ENCODE assay signal across 20 cellular contexts in the genomic region with DNA sequence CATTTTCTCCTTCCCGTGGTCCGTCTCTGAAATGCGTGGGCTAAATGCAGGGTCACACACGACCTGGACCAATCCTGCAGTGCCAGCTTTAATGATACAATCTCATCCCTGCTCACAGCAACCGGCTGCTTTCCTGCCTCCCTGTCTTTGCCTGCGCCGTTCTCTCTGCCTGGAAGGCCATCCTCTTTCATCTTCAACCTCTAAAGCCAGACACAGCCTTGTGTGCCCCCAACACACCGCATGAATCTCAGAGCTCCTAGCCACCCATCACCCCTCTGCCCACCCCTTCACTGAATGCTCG. TPM values are rescaled to one million over a fixed set of nuclear protein-coding genes. Genes with fewer than 3 reads are reported as not detected.
DNase-seq lines count a peak whose midpoint lies in the region; ATAC-seq and TF ChIP-seq lines count a peak whose summit lies in the region.
"Had no signal": no experiment of that assay in that cellular context is flagged by ENCODE, and none has a peak within 500 bp of the region (broad histone marks: within the 10 kb centered on the region; RNA-seq: fewer than 3 reads in every experiment).

No MANE protein-coding gene starts in this region.

- H4K20me1 ChIP-seq in neural progenitor cell (ENCODE audit: low read depth) = no peaks in the 10 kb centered on the region

- no peaks in the 10 kb centered on the region for H3K27me3 Mint-ChIP-seq in effector memory CD8-positive, alpha-beta T cell
- peaks cover 2% of the 10 kb centered on the region for H3K27me3 Mint-ChIP-seq in neural progenitor cell (ENCODE audit: insufficient read depth, low read depth)

- ATAC-seq in effector memory CD8-positive, alpha-beta T cell (replicated peaks) = no peak
- ATAC-seq: body of pancreas had no signal

- H3K4me3 ChIP-seq in neural progenitor cell (no peak overlapping the region), tibial artery (no peak overlapping the region)
- H3K4me3 ChIP-seq: body of pancreas, lung had no signal

- H3K36me3 Mint-ChIP-seq in effector memory CD8-positive, alpha-beta T cell (ENCODE audit: insufficient read depth) = peaks cover 10% of the 10 kb centered on the region
- H3K36me3 Mint-ChIP-seq in neural progenitor cell = no peaks in the 10 kb centered on the region
- H3K36me3 Mint-ChIP-seq: stimulated activated naive B cell treated with anti-CD40 and anti-IgM and Interleukin-4, amounts not matched to agents 10 μg/mL and 1 μg/mL and 100 μg/mL, for 72 hours had no signal

- H3K27ac ChIP-seq in neural progenitor cell (no peak overlapping the region), tibial artery (peak overlapping the region; percentile 86 to 90)
- H3K27ac ChIP-seq: body of pancreas, neutrophil had no signal

- no peak for TF ChIP-seq CTCF in neural progenitor cell (IDR thresholded peaks at IDR 0.05)
- TF ChIP-seq CTCF in tibial artery (IDR thresholded peaks at IDR 0.05) = no peak

- no peaks in the 10 kb centered on the region for H3K9me3 Mint-ChIP-seq in effector memory CD8-positive, alpha-beta T cell
- no peaks in the 10 kb centered on the region for H3K9me3 Mint-ChIP-seq in neural progenitor cell
- H3K9me3 Mint-ChIP-seq: stimulated activated naive B cell treated with anti-CD40 and anti-IgM and Interleukin-4, amounts not matched to agents 10 μg/mL and 1 μg/mL and 100 μg/mL, for 72 hours; T-helper 1 cell treated with Interleukin-12 subunit alpha and Interleukin-12 subunit beta and Interleukin-4 antibody, amounts not matched to agents 30 μg/mL and 1 μg/mL, for 36 hours had no signal

- H3K27ac Mint-ChIP-seq in effector memory CD8-positive, alpha-beta T cell = peak overlapping the region; percentile 92 to 98
- peak overlapping the region; percentile 40 for H3K27ac Mint-ChIP-seq in neural progenitor cell
- H3K27ac Mint-ChIP-seq: T-helper 1 cell treated with Interleukin-12 subunit alpha and Interleukin-12 subunit beta and Interleukin-4 antibody, amounts not matched to agents 30 μg/mL and 1 μg/mL, for 36 hours had no signal

- peak overlapping the region; percentile 68 to 76 for H3K4me3 Mint-ChIP-seq in effector memory CD8-positive, alpha-beta T cell
- no peak overlapping the region for H3K4me3 Mint-ChIP-seq in neural progenitor cell
- H3K4me3 Mint-ChIP-seq: stimulated activated naive B cell treated with anti-CD40 and anti-IgM and Interleukin-4, amounts not matched to agents 10 μg/mL and 1 μg/mL and 100 μg/mL, for 72 hours; T-helper 1 cell treated with Interleukin-12 subunit alpha and Interleukin-12 subunit beta and Interleukin-4 antibody, amounts not matched to agents 30 μg/mL and 1 μg/mL, for 36 hours had no signal

- peaks cover 9% of the 10 kb centered on the region for H3F3A ChIP-seq in neural progenitor cell (ENCODE audit: low read depth)

- DNase-seq in effector memory CD8-positive, alpha-beta T cell = no peak
- DNase-seq in neural progenitor cell (ENCODE audit: low spot score) (no peak), tibial artery (no peak), T-helper 2 cell (no peak), kidney glomerular epithelial cell (lab: John Stamatoyannopoulos, UW) (no peak), foreskin melanocyte (no peak)
- DNase-seq: activated CD4-positive, alpha-beta T cell treated with anti-CD3 and anti-CD28 coated beads for 1 hour; activated naive CD4-positive, alpha-beta T cell treated with Interleukin-2 at 50 U/mL for 16 hours; body of pancreas; DMS53; effector memory CD4-positive, alpha-beta T cell; KG1; NCI-H1105 treated with DMSO at 0.1 percent for 48 hours; NCI-H2171 treated with DMSO at 0.1 percent for 48 hours; stimulated activated naive B cell treated with anti-CD40 and anti-IgM and Interleukin-4, amounts not matched to agents 10 μg/mL and 1 μg/mL and 100 μg/mL, for 72 hours had no signal

- H3K9me3 ChIP-seq in neural progenitor cell (ENCODE audit: low read depth) (no peaks in the 10 kb centered on the region), tibial artery (no peaks in the 10 kb centered on the region)
- H3K9me3 ChIP-seq: body of pancreas, neutrophil had no signal

- H3K4me1 Mint-ChIP-seq in effector memory CD8-positive, alpha-beta T cell (ENCODE audit: low read depth in 2 of 2) = peaks cover 29 to 37% of the 10 kb centered on the region in 2 donors
- H3K4me1 Mint-ChIP-seq in neural progenitor cell = peaks cover 46% of the 10 kb centered on the region

- H3K36me3 ChIP-seq in neural progenitor cell (no peaks in the 10 kb centered on the region), tibial artery (peaks cover 18 to 47% (median 28%) of the 10 kb centered on the region in 3 donors)
- H3K36me3 ChIP-seq: neutrophil had no signal

- no peak overlapping the region for H2AFZ ChIP-seq in neural progenitor cell (replicated peaks)

- H3K9ac ChIP-seq in neural progenitor cell = no peak overlapping the region

- H3K79me2 ChIP-seq in neural progenitor cell (ENCODE audit: low read depth) = no peaks in the 10 kb centered on the region

- H3K4me1 ChIP-seq in neural progenitor cell (peaks cover 51% of the 10 kb centered on the region), tibial artery (peaks cover 12 to 98% (median 80%) of the 10 kb centered on the region in 4 donors)

- intact Hi-C loops in tibial artery (cut with DNase I; ENCODE audit: low total_unique reads) = loop anchor here (5.0 kb wide), 2 partner anchors 45 to 65 kb away; no protein-coding TSS in a partner anchor

- no peaks in the 10 kb centered on the region for H3K27me3 ChIP-seq in neural progenitor cell
- no peaks in the 10 kb centered on the region for H3K27me3 ChIP-seq in tibial artery
- H3K27me3 ChIP-seq: body of pancreas, neutrophil had no signal

- no peak overlapping the region for H3K4me2 ChIP-seq in neural progenitor cell

- TF ChIP-seq EP300 in Ishikawa (IDR thresholded peaks at IDR 0.05; ENCODE audit: borderline replicate concordance) = no peak

- TF ChIP-seq RAD21 in Ishikawa (IDR thresholded peaks at IDR 0.05; ENCODE audit: low read depth) = no peak

TF ChIP-seq in Ishikawa, 13 proteins besides CTCF, POLR2A, EP300 and RAD21:
- no peak for TF ChIP-seq EGR1 (IDR thresholded peaks at IDR 0.05)
- TF ChIP-seq TEAD4 (IDR thresholded peaks at IDR 0.05) = no peak
- TF ChIP-seq TAF1 (IDR thresholded peaks at IDR 0.05; ENCODE audit: low read depth) = 0 out of 2 replicates have a peak, but pooled peaks have one; percentile 3
- TF ChIP-seq, protein P1, sequence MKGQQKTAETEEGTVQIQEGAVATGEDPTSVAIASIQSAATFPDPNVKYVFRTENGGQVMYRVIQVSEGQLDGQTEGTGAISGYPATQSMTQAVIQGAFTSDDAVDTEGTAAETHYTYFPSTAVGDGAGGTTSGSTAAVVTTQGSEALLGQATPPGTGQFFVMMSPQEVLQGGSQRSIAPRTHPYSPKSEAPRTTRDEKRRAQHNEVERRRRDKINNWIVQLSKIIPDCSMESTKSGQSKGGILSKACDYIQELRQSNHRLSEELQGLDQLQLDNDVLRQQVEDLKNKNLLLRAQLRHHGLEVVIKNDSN (IDR thresholded peaks at IDR 0.05) = no peak
- no peak for TF ChIP-seq NFIC (IDR thresholded peaks at IDR 0.05)
- no peak for TF ChIP-seq FOXM1 (IDR thresholded peaks at IDR 0.05; ENCODE audit: borderline replicate concordance, low read depth)
- no peak for TF ChIP-seq TCF12 (IDR thresholded peaks at IDR 0.05; ENCODE audit: low read depth)

RNA-seq across cellular contexts. Expression of a gene that starts 14.7 kb away (rescaled TPM):
- not detected in 2 replicates for total RNA-seq in neural progenitor cell (ENCODE audit: low replicate concordance)
- total RNA-seq: body of pancreas, fibroblast of villous mesenchyme, lung had no signal

RNA-seq across cellular contexts. Expression of a gene that starts 29.2 kb away (rescaled TPM):
- not detected in 2 replicates for total RNA-seq in neural progenitor cell (ENCODE audit: low replicate concordance)
- total RNA-seq: body of pancreas, fibroblast of villous mesenchyme, lung had no signal

RNA-seq across cellular contexts. Expression of a gene that starts 48.8 kb away (rescaled TPM):
- 9.0 and 12.9 TPM in 2 replicates for total RNA-seq in neural progenitor cell (ENCODE audit: low replicate concordance)
